Comparison of ENCODE assay signal across 18 cellular contexts in genomic region chrX:40077176-40077575, GRCh38. TPM values are rescaled to one million over a fixed set of nuclear protein-coding genes. Genes with fewer than 3 reads are reported as not detected.
A peak's percentile ranks its signal among the peaks of the same experiment; 100 is the strongest.
DNase-seq lines count a peak whose midpoint lies in the region; ATAC-seq and TF ChIP-seq lines count a peak whose summit lies in the region.
"Had no signal": no experiment of that assay in that cellular context is flagged by ENCODE, and none has a peak within 500 bp of the region (broad histone marks: within the 10 kb centered on the region; RNA-seq: fewer than 3 reads in every experiment).

No MANE protein-coding gene starts in this region.

- no peak overlapping the region for H3K23ac ChIP-seq in trophoblast cell (ENCODE audit: low read length)

- H4K20me1 ChIP-seq in smooth muscle cell (ENCODE audit: low read depth) = peaks cover 86% of the 10 kb centered on the region

- intact Hi-C loops in left ventricle myocardium superior (cut with micrococcal nuclease) = no loop called here

- H3K27me3 ChIP-seq in smooth muscle cell (ENCODE audit: low read depth) (no peaks in the 10 kb centered on the region), trophoblast cell (ENCODE audit: insufficient read depth, low read length) (no peaks in the 10 kb centered on the region)
- H3K27me3 ChIP-seq: Peyer's patch, SJSA1 had no signal

- peak overlapping the region; percentile 29 for H3K27ac Mint-ChIP-seq in stimulated activated naive CD8-positive, alpha-beta T cell treated with anti-CD3 and anti-CD28 coated beads, Interleukin-15, Interleukin-2, amounts not matched to agents 100 ng/mL and 50 ng/mL, for 24 hours

- H3K14ac ChIP-seq in trophoblast cell (ENCODE audit: low read length) = no peak overlapping the region

- peaks cover 13% of the 10 kb centered on the region for H3K36me3 ChIP-seq in smooth muscle cell (ENCODE audit: low read depth)
- peaks cover 30 to 33% of the 10 kb centered on the region in 2 experiments for H3K36me3 ChIP-seq in trophoblast cell (ENCODE audit: control insufficient read depth in 1 of 2, insufficient read depth in 2 of 2, low read length in 2 of 2)

- no peak overlapping the region for H2BK120ac ChIP-seq in trophoblast cell (ENCODE audit: insufficient read depth, low read length, poor library complexity)

- H3K4ac ChIP-seq in trophoblast cell (ENCODE audit: low read depth, low read length) = no peak overlapping the region

- no peak overlapping the region for H3K4me3 Mint-ChIP-seq in stimulated activated naive CD8-positive, alpha-beta T cell treated with anti-CD3 and anti-CD28 coated beads, Interleukin-15, Interleukin-2, amounts not matched to agents 100 ng/mL and 50 ng/mL, for 24 hours
- H3K4me3 Mint-ChIP-seq: IgD-negative memory B cell had no signal

- no peak overlapping the region for H2AK5ac ChIP-seq in trophoblast cell (ENCODE audit: low read length)

- no peaks in the 10 kb centered on the region for H3K79me1 ChIP-seq in trophoblast cell (ENCODE audit: low read length)

- TF ChIP-seq CTCF in smooth muscle cell (IDR thresholded peaks at IDR 0.05; ENCODE audit: borderline replicate concordance, insufficient read depth, poor library complexity, severe bottlenecking) = no peak

- no peaks in the 10 kb centered on the region for H3K9me3 Mint-ChIP-seq in stimulated activated naive CD8-positive, alpha-beta T cell treated with anti-CD3 and anti-CD28 coated beads, Interleukin-15, Interleukin-2, amounts not matched to agents 100 ng/mL and 50 ng/mL, for 24 hours
- H3K9me3 Mint-ChIP-seq: IgD-negative memory B cell had no signal

- H3K4me1 Mint-ChIP-seq in stimulated activated naive CD8-positive, alpha-beta T cell treated with anti-CD3 and anti-CD28 coated beads, Interleukin-15, Interleukin-2, amounts not matched to agents 100 ng/mL and 50 ng/mL, for 24 hours (ENCODE audit: low read depth) = peaks cover 51% of the 10 kb centered on the region

- no peak overlapping the region for H2BK12ac ChIP-seq in trophoblast cell (ENCODE audit: low read length)

- H3K79me2 ChIP-seq in smooth muscle cell (ENCODE audit: low read depth) (peaks cover 32% of the 10 kb centered on the region), trophoblast cell (ENCODE audit: control insufficient read depth, insufficient read depth, low read length, poor library complexity) (no peaks in the 10 kb centered on the region)

- ATAC-seq in stimulated activated naive CD8-positive, alpha-beta T cell treated with anti-CD3 and anti-CD28 coated beads, Interleukin-15, Interleukin-2, amounts not matched to agents 100 U/mL and 50 U/mL, for 24 hours = no peak
- peak; percentile 61 for ATAC-seq in left ventricle myocardium superior

- H3K27me3 Mint-ChIP-seq in stimulated activated naive CD8-positive, alpha-beta T cell treated with anti-CD3 and anti-CD28 coated beads, Interleukin-15, Interleukin-2, amounts not matched to agents 100 ng/mL and 50 ng/mL, for 24 hours = no peaks in the 10 kb centered on the region
- H3K27me3 Mint-ChIP-seq: CD4-positive, CD25-positive, alpha-beta regulatory T cell had no signal

- H3F3A ChIP-seq in smooth muscle cell (ENCODE audit: low read depth) = no peaks in the 10 kb centered on the region

- peaks cover 31% of the 10 kb centered on the region for H3K36me3 Mint-ChIP-seq in stimulated activated naive CD8-positive, alpha-beta T cell treated with anti-CD3 and anti-CD28 coated beads, Interleukin-15, Interleukin-2, amounts not matched to agents 100 ng/mL and 50 ng/mL, for 24 hours (ENCODE audit: low read depth)

- H3K4me1 ChIP-seq in smooth muscle cell (ENCODE audit: low read depth) (peaks cover 18% of the 10 kb centered on the region), trophoblast cell (ENCODE audit: control insufficient read depth in 1 of 2, insufficient read depth in 2 of 2, low read length in 2 of 2) (no peaks in the 10 kb centered on the region)
- H3K4me1 ChIP-seq: SJSA1 had no signal

- DNase-seq in stimulated activated naive CD8-positive, alpha-beta T cell treated with anti-CD3 and anti-CD28 coated beads, Interleukin-15, Interleukin-2, amounts not matched to agents 100 U/mL and 50 U/mL, for 24 hours = no peak
- DNase-seq in left ventricle myocardium superior (no peak), smooth muscle cell (lab: John Stamatoyannopoulos, UW; ENCODE audit: unreplicated experiment) (no peak), NCI-H345 treated with DMSO at 0.1 percent for 48 hours (lab: John Stamatoyannopoulos, UW; ENCODE audit: unreplicated experiment) (no peak), trophoblast cell (no peak)
- no peak for DNase-seq in activated CD4-positive, CD25-positive, alpha-beta regulatory T cell treated with anti-CD3 and anti-CD28 coated beads, Interleukin-2, amount 50 U/mL, for 72 hours
- DNase-seq: CD4-positive, CD25-positive, alpha-beta regulatory T cell; COR-L47; DMS79; NCI-H1105 treated with DMSO at 0.1 percent for 48 hours; NCI-H2081; NCI-H2171 treated with DMSO at 0.1 percent for 48 hours; NCI-H446; NCI-H526; Peyer's patch had no signal

- H4K12ac ChIP-seq in trophoblast cell (ENCODE audit: low read depth, low read length) = no peak overlapping the region

- peak overlapping the region; percentile 34 for H3K27ac ChIP-seq in smooth muscle cell (ENCODE audit: low read depth)
- H3K27ac ChIP-seq in trophoblast cell (ENCODE audit: low read depth, low read length) = no peak overlapping the region
- H3K27ac ChIP-seq: Peyer's patch, SJSA1 had no signal

- H4K8ac ChIP-seq in trophoblast cell (ENCODE audit: low read depth, low read length) = no peak overlapping the region

- H3K9me3 ChIP-seq in smooth muscle cell (replicated peaks; ENCODE audit: low read depth) (no peaks in the 10 kb centered on the region), trophoblast cell (ENCODE audit: insufficient read depth, low read depth, low read length) (peaks cover 1% of the 10 kb centered on the region)
- H3K9me3 ChIP-seq: Peyer's patch, SJSA1 had no signal

- H3K4me2 ChIP-seq in smooth muscle cell (no peak overlapping the region), trophoblast cell (ENCODE audit: low read length) (no peak overlapping the region)

- 48% methylated on average over 7 of the region's 7 CpGs for WGBS in smooth muscle cell (ENCODE audit: low lambda C conversion rate)
- no CpG with 5 or more reads among the region's 7 CpGs for WGBS in trophoblast cell (ENCODE audit: extremely low coverage, insufficient coverage, insufficient read length)

- no peak overlapping the region for H3K18ac ChIP-seq in trophoblast cell (ENCODE audit: low read length)

- H2AFZ ChIP-seq in smooth muscle cell (ENCODE audit: low read depth) (no peak overlapping the region), trophoblast cell (ENCODE audit: insufficient read depth, low read length, poor library complexity) (no peak overlapping the region)

- no peak overlapping the region for H4K91ac ChIP-seq in trophoblast cell (ENCODE audit: low read depth, low read length)

- H3K9ac ChIP-seq in smooth muscle cell (ENCODE audit: low read depth) = no peak overlapping the region
- no peak overlapping the region for H3K9ac ChIP-seq in trophoblast cell (ENCODE audit: low read length)

- H3K4me3 ChIP-seq in smooth muscle cell (no peak overlapping the region), trophoblast cell (ENCODE audit: low read depth, low read length) (no peak overlapping the region)
- H3K4me3 ChIP-seq: Peyer's patch, SJSA1 had no signal

- no peak overlapping the region for H2BK5ac ChIP-seq in trophoblast cell (ENCODE audit: low read depth, low read length, poor library complexity)

RNA-seq across cellular contexts. Expression of gene BCOR, which starts 20.6 kb away (rescaled TPM):
- total RNA-seq in left ventricle myocardium superior (16.4 TPM), smooth muscle cell (28.0 and 28.5 TPM in 2 replicates)
- polyA plus RNA-seq in smooth muscle cell = 13.1 and 19.5 TPM in 2 replicates
- 5.9 and 6.1 TPM in 2 replicates for polyA plus RNA-seq in trophoblast cell (2013)
